ENCODE assay signal across 8 cellular contexts in the genomic region with DNA sequence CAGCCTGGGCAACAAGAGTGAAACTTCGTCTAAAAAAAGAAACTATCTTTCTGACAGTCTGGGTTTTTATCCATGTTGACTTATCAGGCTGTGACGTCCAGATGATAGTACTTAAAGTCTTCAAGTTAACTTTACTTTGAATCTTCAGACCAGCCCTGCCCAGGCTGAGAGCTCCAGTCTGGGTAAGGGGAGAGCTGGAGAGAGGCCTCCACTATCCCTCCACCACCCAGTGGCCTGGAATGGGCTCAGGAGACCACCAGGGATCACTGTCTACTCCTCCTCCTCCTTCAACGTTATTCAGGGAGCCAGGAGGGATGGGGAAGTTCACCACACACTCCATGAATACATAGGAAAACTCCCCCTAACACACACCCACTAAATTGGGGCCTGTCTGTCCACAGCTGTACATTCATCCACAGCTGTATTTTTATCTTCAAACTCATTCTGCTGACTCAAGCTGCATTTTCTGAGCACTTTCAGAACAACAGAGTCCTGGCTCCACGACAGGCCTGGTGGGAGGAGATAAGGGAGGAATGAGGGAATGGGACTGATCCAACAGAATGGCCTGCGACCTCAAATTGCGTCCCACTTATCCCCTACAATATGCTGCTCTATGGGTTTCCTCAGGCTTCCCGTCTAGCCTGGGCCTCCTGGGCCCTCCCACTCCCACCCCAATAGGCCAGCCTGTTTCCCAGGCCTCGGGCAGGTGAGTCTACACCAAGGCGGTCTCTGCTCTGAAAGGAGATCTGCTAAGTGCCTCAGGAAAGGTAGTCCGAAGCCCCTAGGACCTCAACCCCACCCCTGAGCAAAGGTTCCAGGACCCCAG. TPM values are rescaled to one million over a fixed set of nuclear protein-coding genes. Genes with fewer than 3 reads are reported as not detected.
DNase-seq lines count a peak whose midpoint lies in the region; ATAC-seq, FAIRE-seq and TF ChIP-seq lines count a peak whose summit lies in the region.

No MANE protein-coding gene starts in this region.

- no TSS peak for BruUV-seq in A673 (replicated peaks; lab: Mats Ljungman, UMichigan)

- POLR2A ChIA-PET in A673 (lab: Charles Lee; ENCODE audit: low non-redundant PET) (no interaction called here), H1 (lab: Charles Lee; ENCODE audit: partially characterized antibody) (interaction anchor here (0.6 to 5.4 kb wide), 12 partner anchors 9 to 86 kb away, joined by 3 to 49 read pairs (median 6); partner anchors contain the start of gene ELK4)

- no peak overlapping the region for H4K5ac ChIP-seq in H1 (ENCODE audit: insufficient read length, low read depth, low read length)

- H3K4ac ChIP-seq in H1 (replicated peaks; ENCODE audit: insufficient read length, low read depth, low read length) = no peak overlapping the region

- H3K56ac ChIP-seq in H1 (replicated peaks; ENCODE audit: insufficient read length, low read depth, low read length) = no peak overlapping the region

- H3K9ac ChIP-seq in H1 (replicated peaks in 1 of 4; ENCODE audit: extremely low read depth in 1 of 4, low read depth in 3 of 4, low read length in 3 of 4) = no peak overlapping the region

- H3K18ac ChIP-seq in H1 (ENCODE audit: extremely low read depth, low read length) = 0 out of 2 replicates have a peak overlapping the region, but pooled peaks have one; percentile 19

- CTCF ChIA-PET in A673 (lab: Charles Lee) (interaction anchor here (1.5 kb wide), 1 partner anchor 20 kb away, joined by 7 read pairs; no protein-coding TSS in a partner anchor), H1 (lab: Charles Lee; ENCODE audit: partially characterized antibody) (interaction anchor here (0.8 to 17.5 kb wide), 11 partner anchors 10 to 91 kb away, joined by 3 to 378 read pairs (median 6); partner anchors contain the start of gene ELK4)

- no peak for TF ChIP-seq POLR2A in H1 (IDR thresholded peaks at IDR 0.05; ENCODE audit: control extremely low read depth in 1 of 2, low read depth in 2 of 2, low read length in 2 of 2)

- peaks cover 0 to 41% of the 10 kb centered on the region in 2 experiments; a peak in 3 of 4 replicates for H3K79me2 ChIP-seq in H1 (ENCODE audit: control insufficient read depth in 1 of 2, insufficient read depth in 2 of 2, low read length in 2 of 2)

- peaks cover 11% of the 10 kb centered on the region for H3K23me2 ChIP-seq in H1 (ENCODE audit: low read depth, low read length)

- peak overlapping the region; percentile 79 to 83 for H3K4me2 ChIP-seq in H1 (ENCODE audit: insufficient read depth in 1 of 2, low read depth in 2 of 2, low read length in 2 of 2)

- FAIRE-seq in H1 (lab: Jason Lieb, UNC) = no peak

- H3K36me3 ChIP-seq in A673 (ENCODE audit: insufficient read depth, low read length, poor library complexity, severe bottlenecking) (no peaks in the 10 kb centered on the region), H1 (ENCODE audit: control insufficient read depth in 2 of 4, insufficient read depth in 4 of 4, low read length in 3 of 4) (no peaks in the 10 kb centered on the region), mucosa of descending colon (ENCODE audit: low read depth) (no peaks in the 10 kb centered on the region)

- H4K91ac ChIP-seq in H1 (replicated peaks; ENCODE audit: insufficient read length, low read length) = peak overlapping the region; percentile 13

- DNase-seq in A673 (ENCODE audit: low spot score) (no peak), RKO (ENCODE audit: low spot score) (peak; percentile 23), H1 (ENCODE audit: low read depth in 1 of 2, low spot score in 2 of 2) (no peak), mucosa of descending colon (peak in 1 of 3 donors; percentile 58), GF-D8 (lab: John Stamatoyannopoulos, UW) (no peak), posterior vena cava (ENCODE audit: low spot score) (no peak)

- no peak overlapping the region for H4K8ac ChIP-seq in H1 (ENCODE audit: extremely low read depth, insufficient read depth, low read length)

- peaks cover 0 to 7% of the 10 kb centered on the region in 2 experiments for H4K20me1 ChIP-seq in H1 (replicated peaks in 1 of 2; ENCODE audit: control insufficient read depth in 1 of 2, insufficient read depth in 2 of 2, low read length in 2 of 2)

- ATAC-seq in mucosa of descending colon (peak; percentile 12), HG02798 (IDR thresholded peaks at IDR 0.05; ENCODE audit: poor library complexity, unreplicated experiment) (no peak), esophagus mucosa (no peak)

- no peak overlapping the region for H2AFZ ChIP-seq in H1 (ENCODE audit: low read length)

- no peak for TF ChIP-seq CTCF in A673 (conservative IDR thresholded peaks at IDR 0.05; ENCODE audit: low read depth, low read length)
- TF ChIP-seq CTCF in H1 (IDR thresholded peaks at IDR 0.05; ENCODE audit: control extremely low read depth in 1 of 3, insufficient read depth in 1 of 3, low read depth in 1 of 3, low read length in 3 of 3) = no peak
- TF ChIP-seq CTCF in mucosa of descending colon (IDR thresholded peaks at IDR 0.05) = no peak

- peaks cover 15% of the 10 kb centered on the region for H3K79me1 ChIP-seq in H1 (ENCODE audit: low read depth, low read length)

- peak overlapping the region; percentile 90; the same call in 1 of the 2 replicates for H2BK12ac ChIP-seq in H1 (ENCODE audit: low read depth, low read length)

- no peaks in the 10 kb centered on the region for H3K9me3 ChIP-seq in A673 (ENCODE audit: low read depth, low read length, poor library complexity, severe bottlenecking)
- H3K9me3 ChIP-seq in H1 (ENCODE audit: insufficient read depth in 2 of 2, low read depth in 1 of 2, low read length in 1 of 2) = no peaks in the 10 kb centered on the region
- no peaks in the 10 kb centered on the region for H3K9me3 ChIP-seq in mucosa of descending colon

- no peak overlapping the region for H3K27ac ChIP-seq in A673 (ENCODE audit: low read depth, low read length, poor library complexity, severe bottlenecking)
- no peak overlapping the region for H3K27ac ChIP-seq in H1 (ENCODE audit: low read depth, low read length)

- peaks cover 15% of the 10 kb centered on the region for H3K4me1 ChIP-seq in A673 (ENCODE audit: insufficient read depth, low read length, poor library complexity, severe bottlenecking)
- H3K4me1 ChIP-seq in H1 (replicated peaks in 1 of 4; ENCODE audit: control insufficient read depth in 3 of 4, insufficient read depth in 4 of 4, low read length in 3 of 4) = peaks cover 5 to 30% (median 15%) of the 10 kb centered on the region in 4 experiments
- peaks cover 32% of the 10 kb centered on the region for H3K4me1 ChIP-seq in mucosa of descending colon (ENCODE audit: low read depth)

- peak overlapping the region; percentile 35; the same call in 1 of the 2 replicates for H2BK5ac ChIP-seq in H1 (ENCODE audit: low read depth, low read length)

- H2AK5ac ChIP-seq in H1 (ENCODE audit: low read depth, low read length) = peak overlapping the region; percentile 65; the same call in 1 of the 2 replicates

- H2BK15ac ChIP-seq in H1 (ENCODE audit: low read length) = 0 out of 2 replicates have a peak overlapping the region, but pooled peaks have one; percentile 31

- intact Hi-C loops in A673 (cut with micrococcal nuclease; ENCODE audit: unreplicated experiment) (no loop called here), mucosa of descending colon (cut with DNase I, micrococcal nuclease) (no loop called here), posterior vena cava (cut with DNase I) (no loop called here)

- H2BK120ac ChIP-seq in H1 (replicated peaks; ENCODE audit: low read depth, low read length) = no peak overlapping the region

- H3K27me3 ChIP-seq in A673 (replicated peaks; ENCODE audit: insufficient read depth, low read depth, low read length, poor library complexity) (no peaks in the 10 kb centered on the region), H1 (replicated peaks in 1 of 4; ENCODE audit: control insufficient read depth in 3 of 4, extremely low read depth in 1 of 4, insufficient read depth in 3 of 4, low read length in 3 of 4) (peaks cover 0 to 11% (median 2%) of the 10 kb centered on the region in 4 experiments; a peak in 2 of 7 replicates)

- H3K4me3 ChIP-seq in A673 (ENCODE audit: low read depth, low read length, poor library complexity, severe bottlenecking) = peak overlapping the region; percentile 61
- peak overlapping the region in 3 of 4 experiments; percentile 4 to 93 (median 67); a peak in 3 of 8 replicates for H3K4me3 ChIP-seq in H1 (ENCODE audit: extremely low read depth in 1 of 4, insufficient read depth in 2 of 4, low read depth in 3 of 4, low read length in 4 of 4)
- H3K4me3 ChIP-seq in mucosa of descending colon = no peak overlapping the region

- TF ChIP-seq EP300 in H1 (IDR thresholded peaks at IDR 0.05; ENCODE audit: borderline replicate concordance in 1 of 2, low read depth in 2 of 2, low read length in 2 of 2) = no peak

- H2BK20ac ChIP-seq in H1 (ENCODE audit: low read length) = no peak overlapping the region

- TF ChIP-seq RAD21 in H1 (IDR thresholded peaks at IDR 0.05 in 1 of 2, conservative IDR thresholded peaks at IDR 0.05 in 1 of 2; ENCODE audit: low read depth in 2 of 2, low read length in 2 of 2) = no peak

- H3K14ac ChIP-seq in H1 (ENCODE audit: insufficient read length) = no peak overlapping the region

- WGBS in H1 (ENCODE audit: extremely low coverage in 1 of 2, insufficient coverage in 1 of 2, insufficient read length in 1 of 2, insufficient replicate concordance in 2 of 2, low coverage in 1 of 2, low lambda C conversion rate in 2 of 2, missing lambda C conversion rate in 1 of 2), 2 experiments = 70% methylated on average over 10 of the region's 10 CpGs; no CpG with 5 or more reads in 1 of the 2 experiments

- H3K23ac ChIP-seq in H1 (ENCODE audit: insufficient read length) = no peak overlapping the region

RNA-seq across cellular contexts. Expression of gene SLC45A3, which starts 1.8 kb away (rescaled TPM):
- total RNA-seq in A673 (2021) (8.5 and 11.0 TPM in 2 replicates), mucosa of descending colon (10 to 100 TPM; 13.7 to 19.0 (median 18.8) TPM), posterior vena cava (1 to 10 TPM; 3.6 to 5.3 TPM), esophagus mucosa (1.2 TPM)
- 12.5 and 13.0 TPM in 2 replicates for total RNA-seq in H1 (2021; fragmentation: NEBNext Ultra II Directional; extraction: Animal tissue kit (Norgen Biotek cat#: 25700))
- 14.3 and 19.7 TPM in 2 replicates for polyA plus RNA-seq in H1 (2011; rRNA removed)
- 17.4 TPM for polyA plus RNA-seq in H1 (2011; cell fraction: cytosol; rRNA removed)
- polyA plus RNA-seq in H1 (2011; cell fraction: nucleus; rRNA removed) = 38.5 TPM
- 8.3 to 13.3 TPM (median 12.8 TPM) in 4 replicates for polyA plus RNA-seq in H1 (2012, experiment 1 of 2)
- 12.2 TPM for polyA plus RNA-seq in H1 (2012, experiment 2 of 2)
- polyA plus RNA-seq in H1 (2013, experiment 1 of 2) = 12.9 TPM
- polyA plus RNA-seq in H1 (2013, experiment 2 of 2) = 13.1 TPM
- polyA minus RNA-seq in H1 (2011; rRNA and poly(A)+ RNA removed) = 9.2 and 9.9 TPM in 2 replicates
- 7.6 TPM for polyA minus RNA-seq in H1 (2011; cell fraction: cytosol; rRNA and poly(A)+ RNA removed)
- polyA minus RNA-seq in H1 (2011; cell fraction: nucleus; rRNA and poly(A)+ RNA removed) = 12.6 TPM

RNA-seq across cellular contexts. Expression of gene ELK4, which starts 46.7 kb away (rescaled TPM):
- total RNA-seq in A673 (2021) (35.4 and 38.2 TPM in 2 replicates), mucosa of descending colon (10 to 100 TPM; 43.1 to 60.6 (median 47.6) TPM), posterior vena cava (10 to 100 TPM; 49.8 to 54.6 TPM), esophagus mucosa (28.8 TPM)
- total RNA-seq in H1 (2021; fragmentation: NEBNext Ultra II Directional; extraction: Animal tissue kit (Norgen Biotek cat#: 25700)) = 23.3 and 26.3 TPM in 2 replicates
- 2.5 and 2.9 TPM in 2 replicates for polyA plus RNA-seq in H1 (2011; rRNA removed)
- 4.0 TPM for polyA plus RNA-seq in H1 (2011; cell fraction: cytosol; rRNA removed)
- 4.1 TPM for polyA plus RNA-seq in H1 (2011; cell fraction: nucleus; rRNA removed)
- 4.2 to 7.4 TPM (median 5.9 TPM) in 4 replicates for polyA plus RNA-seq in H1 (2012, experiment 1 of 2)
- 1.6 TPM for polyA plus RNA-seq in H1 (2012, experiment 2 of 2)
- polyA plus RNA-seq in H1 (2013, experiment 1 of 2) = 9.6 TPM
- polyA plus RNA-seq in H1 (2013, experiment 2 of 2) = 8.7 TPM
- polyA minus RNA-seq in H1 (2011; rRNA and poly(A)+ RNA removed) = 11.5 and 11.6 TPM in 2 replicates
- 6.1 TPM for polyA minus RNA-seq in H1 (2011; cell fraction: cytosol; rRNA and poly(A)+ RNA removed)
- polyA minus RNA-seq in H1 (2011; cell fraction: nucleus; rRNA and poly(A)+ RNA removed) = 13.7 TPM
